In the genomic region with DNA sequence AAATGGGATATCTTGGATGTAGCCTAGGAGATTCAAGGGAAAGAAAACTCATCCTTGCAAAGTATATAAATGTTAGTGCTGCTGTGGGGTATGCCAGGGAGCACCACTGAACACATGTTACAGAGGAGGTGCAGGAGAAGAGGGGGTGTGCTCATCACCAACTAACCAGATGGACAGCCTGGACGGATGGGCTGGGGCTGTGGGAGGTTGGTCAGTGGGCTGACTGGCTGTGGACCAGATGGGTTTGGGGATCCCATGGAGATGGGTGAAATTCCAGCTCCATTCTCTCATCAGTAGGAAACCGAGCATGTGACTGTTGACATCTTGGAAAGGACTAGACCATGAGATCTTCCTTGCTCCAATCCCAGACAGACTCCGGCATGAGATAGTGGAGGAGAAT, we compare ENCODE assay signal across 18 cellular contexts.
"Had no signal": no experiment of that assay in that cellular context is flagged by ENCODE, and none has a peak within 500 bp of the region (broad histone marks: within the 10 kb centered on the region; RNA-seq: fewer than 3 reads in every experiment).

No MANE protein-coding gene starts in this region.

- ATAC-seq: activated naive CD4-positive, alpha-beta T cell treated with anti-CD3 and anti-CD28 coated beads, Interleukin-2, amount 50 U/mL, for 72 hours; gastrocnemius medialis; heart right ventricle; mucosa of descending colon; stimulated activated memory B cell treated with anti-CD40 and anti-IgM and Interleukin-4, amounts not matched to agents 10 μg/mL and 1 μg/mL and 100 μg/mL, for 72 hours; upper lobe of right lung had no signal

- H3K4me1 ChIP-seq: adrenal gland, breast epithelium, gastrocnemius medialis, heart right ventricle, sigmoid colon, testis, upper lobe of right lung had no signal

- H3K36me3 Mint-ChIP-seq: activated CD4-positive, alpha-beta memory T cell treated with anti-CD3 and anti-CD28 coated beads for 36 hours; activated naive CD4-positive, alpha-beta T cell treated with anti-CD3 and anti-CD28 coated beads, Interleukin-2, amount 50 U/mL, for 72 hours; memory B cell; naive B cell; stimulated activated memory B cell treated with anti-CD40 and anti-IgM and Interleukin-4, amounts not matched to agents 10 μg/mL and 1 μg/mL and 100 μg/mL, for 72 hours had no signal

- DNase-seq: activated CD4-positive, alpha-beta memory T cell treated with anti-CD3 and anti-CD28 coated beads for 36 hours; activated effector memory CD4-positive, alpha-beta T cell treated with anti-CD3 and anti-CD28 coated beads, Interleukin-2, amount 50 U/mL, for 16 hours; adrenal gland; cortex of kidney; gastrocnemius medialis; heart right ventricle; immature natural killer cell; mucosa of descending colon; naive B cell; sigmoid colon; stimulated activated CD4-positive, alpha-beta T cell treated with anti-CD3 and anti-CD28 coated beads, Interleukin-4, amount 100 ng/mL, for 24 hours; testis; upper lobe of right lung had no signal

- H3K9me3 Mint-ChIP-seq: activated CD4-positive, alpha-beta memory T cell treated with anti-CD3 and anti-CD28 coated beads for 36 hours; activated naive CD4-positive, alpha-beta T cell treated with anti-CD3 and anti-CD28 coated beads, Interleukin-2, amount 50 U/mL, for 72 hours; immature natural killer cell; memory B cell; stimulated activated memory B cell treated with anti-CD40 and anti-IgM and Interleukin-4, amounts not matched to agents 10 μg/mL and 1 μg/mL and 100 μg/mL, for 72 hours had no signal

- H3K4me3 ChIP-seq: adrenal gland, breast epithelium, gastrocnemius medialis, heart right ventricle, mucosa of descending colon, sigmoid colon, testis, upper lobe of right lung had no signal

- H3K4me3 Mint-ChIP-seq: activated CD4-positive, alpha-beta memory T cell treated with anti-CD3 and anti-CD28 coated beads for 36 hours; memory B cell; naive B cell; stimulated activated memory B cell treated with anti-CD40 and anti-IgM and Interleukin-4, amounts not matched to agents 10 μg/mL and 1 μg/mL and 100 μg/mL, for 72 hours had no signal

- H3K4me1 Mint-ChIP-seq: memory B cell; naive B cell; stimulated activated memory B cell treated with anti-CD40 and anti-IgM and Interleukin-4, amounts not matched to agents 10 μg/mL and 1 μg/mL and 100 μg/mL, for 72 hours had no signal

- H3K9me3 ChIP-seq: adrenal gland, breast epithelium, gastrocnemius medialis, heart right ventricle, mucosa of descending colon, neutrophil, sigmoid colon, testis, upper lobe of right lung had no signal

- H3K27ac ChIP-seq: adrenal gland, breast epithelium, gastrocnemius medialis, heart right ventricle, neutrophil, sigmoid colon, testis, upper lobe of right lung had no signal

- H3K36me3 ChIP-seq: adrenal gland, breast epithelium, gastrocnemius medialis, heart right ventricle, neutrophil, sigmoid colon, upper lobe of right lung had no signal

- H3K27ac Mint-ChIP-seq: activated CD4-positive, alpha-beta memory T cell treated with anti-CD3 and anti-CD28 coated beads for 36 hours; activated naive CD4-positive, alpha-beta T cell treated with anti-CD3 and anti-CD28 coated beads, Interleukin-2, amount 50 U/mL, for 72 hours; memory B cell; naive B cell; stimulated activated memory B cell treated with anti-CD40 and anti-IgM and Interleukin-4, amounts not matched to agents 10 μg/mL and 1 μg/mL and 100 μg/mL, for 72 hours had no signal

- H3K27me3 ChIP-seq: adrenal gland, breast epithelium, gastrocnemius medialis, testis, upper lobe of right lung had no signal
